ENCODE assay signal across 1 cellular context in the genomic region with DNA sequence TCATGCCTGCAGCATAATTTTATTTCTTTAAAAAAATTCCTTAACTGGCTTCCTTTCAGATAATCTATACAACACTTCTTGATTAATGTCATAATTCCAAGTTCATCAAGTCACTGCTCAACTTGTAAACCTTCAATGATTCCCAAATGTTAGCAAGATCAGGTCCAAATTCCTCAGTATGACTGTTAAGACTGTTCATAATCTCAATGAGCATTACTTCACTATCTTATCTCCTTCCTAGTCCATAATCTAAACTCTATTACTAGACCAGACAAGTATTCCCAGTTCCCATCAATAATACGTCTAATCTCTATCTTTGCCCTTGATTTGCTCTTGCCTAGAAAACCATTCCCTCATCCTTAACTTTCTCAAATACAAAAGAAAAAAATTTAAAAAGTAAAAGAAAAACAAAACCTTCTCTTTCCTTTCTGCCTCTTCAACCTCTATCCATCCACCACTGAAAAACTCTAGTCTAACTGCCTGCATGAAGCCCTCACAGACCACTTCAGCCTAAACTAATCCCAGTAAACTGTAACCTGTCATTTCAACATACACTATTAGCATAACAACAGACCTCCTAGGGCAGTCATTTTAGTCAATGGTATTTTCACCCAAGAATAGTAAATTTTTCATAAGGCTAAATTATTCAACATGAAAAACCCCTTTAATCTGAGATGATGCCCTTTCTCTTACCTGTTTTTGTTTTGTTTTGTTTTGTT.
A peak's percentile ranks its signal among the peaks of the same experiment; 100 is the strongest.
TF ChIP-seq lines count a peak whose summit lies in the region.

No MANE protein-coding gene starts in this region.

TF ChIP-seq in H1, 55 proteins besides CTCF, POLR2A, EP300 and RAD21:
- TF ChIP-seq CEBPB (IDR thresholded peaks at IDR 0.05; ENCODE audit: low read depth, low read length) (peak; percentile 44; the same call in 1 of the 2 replicates), GTF2F1 (IDR thresholded peaks at IDR 0.05; ENCODE audit: borderline replicate concordance, low read depth, low read length) (no peak)
